In the genomic region with DNA sequence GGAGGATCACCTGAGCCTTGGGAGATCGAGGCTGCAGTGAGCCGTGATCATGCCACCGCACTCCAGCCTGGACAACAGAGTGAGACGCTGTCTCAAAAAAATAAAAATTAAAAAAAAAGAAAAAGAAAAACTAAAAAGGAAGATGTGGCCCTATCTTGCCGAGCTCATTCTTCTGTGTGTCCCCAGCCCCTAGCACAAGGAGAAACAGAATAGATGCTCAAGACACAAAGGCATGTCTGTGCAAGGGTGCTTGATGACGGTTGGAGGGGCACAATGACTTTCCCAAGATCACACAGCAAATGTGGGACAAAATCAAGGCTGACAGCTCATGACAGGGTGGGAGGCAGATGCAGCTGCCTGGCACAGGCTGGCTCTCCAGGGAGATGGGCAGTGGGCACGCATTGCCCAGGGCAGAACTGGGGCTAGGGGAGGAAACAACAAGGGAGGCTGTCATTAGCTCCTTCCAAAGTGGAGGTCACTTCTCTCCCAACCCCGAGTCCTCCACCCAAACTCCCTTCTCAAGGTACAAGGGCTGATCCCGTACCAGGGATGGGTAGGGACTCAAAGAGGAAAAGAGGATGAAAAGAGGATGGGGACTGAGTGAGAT, we compare ENCODE assay signal across 8 cellular contexts. TPM values are rescaled to one million over a fixed set of nuclear protein-coding genes. Genes with fewer than 3 reads are reported as not detected.
A peak's percentile ranks its signal among the peaks of the same experiment; 100 is the strongest.
DNase-seq lines count a peak whose midpoint lies in the region; ATAC-seq and TF ChIP-seq lines count a peak whose summit lies in the region.

No MANE protein-coding gene starts in this region.

- no peaks in the 10 kb centered on the region for H3K36me3 ChIP-seq in lower lobe of right lung
- H3K36me3 ChIP-seq in tibial nerve, result peaks cover 0 to 15% (median 0%) of the 10 kb centered on the region in 3 donors

- peaks cover 43% of the 10 kb centered on the region for H3K27me3 Mint-ChIP-seq in activated naive CD4-positive, alpha-beta T cell treated with anti-CD3 and anti-CD28 coated beads, Interleukin-2, amount 10 ng/mL, durations not matched to agents 7 days and 5 days

- peak overlapping the region; percentile 72 for H3K4me3 ChIP-seq in astrocyte of the spinal cord (ENCODE audit: low read depth, low read length)
- H3K4me3 ChIP-seq in lower lobe of right lung, result peak overlapping the region; percentile 86
- H3K4me3 ChIP-seq in tibial nerve, result peak overlapping the region; percentile 51 to 83 (median 66)

- no peaks in the 10 kb centered on the region for H3K36me3 Mint-ChIP-seq in activated naive CD4-positive, alpha-beta T cell treated with anti-CD3 and anti-CD28 coated beads, Interleukin-2, amount 10 ng/mL, durations not matched to agents 7 days and 5 days

- H3K27me3 ChIP-seq in lower lobe of right lung (ENCODE audit: low read depth), result no peaks in the 10 kb centered on the region
- no peaks in the 10 kb centered on the region for H3K27me3 ChIP-seq in tibial nerve

- H3K27ac ChIP-seq in lower lobe of right lung (peak overlapping the region; percentile 87), tibial nerve (peak overlapping the region; percentile 81 to 98 (median 86))

- intact Hi-C loops in lower lobe of right lung (cut with DNase I), result no loop called here

- in situ Hi-C loops in astrocyte of the spinal cord (cut with HindIII; ENCODE audit: low sequenced_read_pairs), result no loop called here

- peak overlapping the region; percentile 59 for H3K4me3 Mint-ChIP-seq in activated naive CD4-positive, alpha-beta T cell treated with anti-CD3 and anti-CD28 coated beads, Interleukin-2, amount 10 ng/mL, durations not matched to agents 7 days and 5 days

- H3K4me1 Mint-ChIP-seq in activated naive CD4-positive, alpha-beta T cell treated with anti-CD3 and anti-CD28 coated beads, Interleukin-2, amount 10 ng/mL, durations not matched to agents 7 days and 5 days, result peaks cover 19% of the 10 kb centered on the region

- no peak for TF ChIP-seq POLR2A in tibial nerve (IDR thresholded peaks at IDR 0.05)

- H3K9me3 ChIP-seq in lower lobe of right lung (no peaks in the 10 kb centered on the region), tibial nerve (peaks cover 0 to 5% (median 0%) of the 10 kb centered on the region in 4 donors)

- CTCF ChIA-PET in activated naive CD4-positive, alpha-beta T cell treated with anti-CD3 and anti-CD28 coated beads, Interleukin-2, amount 10 ng/mL, durations not matched to agents 7 days and 5 days (lab: Charles Lee), result interaction anchor here (1.3 to 3.6 kb wide), 4 partner anchors 8 to 86 kb away, joined by 4 to 34 read pairs (median 7); no protein-coding TSS in a partner anchor

- TF ChIP-seq CTCF in astrocyte of the spinal cord (IDR thresholded peaks at IDR 0.05; ENCODE audit: low read depth, low read length) (no peak), lower lobe of right lung (IDR thresholded peaks at IDR 0.05) (no peak), tibial nerve (IDR thresholded peaks at IDR 0.05) (no peak)

- DNase-seq in activated naive CD4-positive, alpha-beta T cell treated with anti-CD3 and anti-CD28 coated beads, Interleukin-2, amount 10 ng/mL, durations not matched to agents 7 days and 5 days, result no peak
- no peak for DNase-seq in activated naive CD4-positive, alpha-beta T cell (lab: John Stamatoyannopoulos, UW)
- DNase-seq in astrocyte of the spinal cord (ENCODE audit: low read depth, low spot score) (no peak), lower lobe of right lung (no peak), tibial nerve (ENCODE audit: low spot score in 2 of 2) (no peak), NCI-H1417 treated with DMSO at 0.1 percent for 48 hours (lab: John Stamatoyannopoulos, UW) (no peak)
- DNase-seq in stimulated activated CD4-positive, alpha-beta T cell treated with anti-CD3 and anti-CD28 coated beads, Interleukin-1b, Interleukin-23, amount 100 ng/mL, for 48 hours, result no peak

- TF ChIP-seq EP300 in tibial nerve (IDR thresholded peaks at IDR 0.05), result no peak

- H3K4me1 ChIP-seq in lower lobe of right lung (peaks cover 13% of the 10 kb centered on the region), tibial nerve (peaks cover 0 to 13% (median 5%) of the 10 kb centered on the region in 4 donors)

- peaks cover 2% of the 10 kb centered on the region for H3K9me3 Mint-ChIP-seq in activated naive CD4-positive, alpha-beta T cell treated with anti-CD3 and anti-CD28 coated beads, Interleukin-2, amount 10 ng/mL, durations not matched to agents 7 days and 5 days

- peak overlapping the region; percentile 47 for H3K27ac Mint-ChIP-seq in activated naive CD4-positive, alpha-beta T cell treated with anti-CD3 and anti-CD28 coated beads, Interleukin-2, amount 10 ng/mL, durations not matched to agents 7 days and 5 days

- no peak for ATAC-seq in lower lobe of right lung
- no peak for ATAC-seq in HG03045 (IDR thresholded peaks at IDR 0.05; ENCODE audit: unreplicated experiment)

- WGBS in tibial nerve, 2 donors, result 59 to 62% methylated on average over 9 of the region's 9 CpGs

RNA-seq across cellular contexts. Expression of a gene that starts 0.8 kb away (rescaled TPM):
- 17.3 TPM for total RNA-seq in lower lobe of right lung
- total RNA-seq in tibial nerve, result 10 to 100 TPM; 20.6 to 34.1 (median 26.2) TPM

RNA-seq across cellular contexts. Expression of a gene that starts 20.8 kb away (rescaled TPM):
- 9.8 TPM for total RNA-seq in lower lobe of right lung
- 1 to 10 TPM; 4.6 to 9.8 (median 8.6) TPM for total RNA-seq in tibial nerve

RNA-seq across cellular contexts. Expression of a gene that starts 34.4 kb away (rescaled TPM):
- total RNA-seq in lower lobe of right lung (13.9 TPM), tibial nerve (10 to 100 TPM in 1 of 4 donors, 1 to 10 TPM in 3; 4.5 to 10.5 (median 5.9) TPM)

RNA-seq across cellular contexts. Expression of a gene that starts 48.8 kb away (rescaled TPM):
- total RNA-seq in lower lobe of right lung (15.6 TPM), tibial nerve (10 to 100 TPM; 12.0 to 24.9 (median 20.6) TPM)

RNA-seq across cellular contexts. Expression of a gene that starts 55.6 kb away (rescaled TPM):
- total RNA-seq in lower lobe of right lung, result 11.6 TPM
- total RNA-seq in tibial nerve, result 1 to 10 TPM; 3.5 to 8.7 (median 4.5) TPM
